In genomic region chr1:225845633-225846259, GRCh38 we compare ENCODE assay signal across 8 cellular contexts. TPM values are rescaled to one million over a fixed set of nuclear protein-coding genes. Genes with fewer than 3 reads are reported as not detected.
DNase-seq lines count a peak whose midpoint lies in the region; ATAC-seq and TF ChIP-seq lines count a peak whose summit lies in the region.

No MANE protein-coding gene starts in this region.

- H3K27me3 ChIP-seq in HAP-1 (ENCODE audit: low read depth) = no peaks in the 10 kb centered on the region
- no peaks in the 10 kb centered on the region for H3K27me3 ChIP-seq in NT2/D1 (ENCODE audit: insufficient read depth, insufficient read length)
- H3K27me3 ChIP-seq in heart left ventricle = no peaks in the 10 kb centered on the region
- no peaks in the 10 kb centered on the region for H3K27me3 ChIP-seq in prostate gland (replicated peaks; ENCODE audit: insufficient read depth)

- ATAC-seq in heart left ventricle (peak; percentile 66 to 83 (median 82)), HG03354 (IDR thresholded peaks at IDR 0.05; ENCODE audit: poor library complexity, severe bottlenecking, unreplicated experiment) (no peak), natural killer cell (no peak)

- peaks cover 12% of the 10 kb centered on the region for H3K36me3 ChIP-seq in HAP-1 (replicated peaks)
- peaks cover 76% of the 10 kb centered on the region for H3K36me3 ChIP-seq in NT2/D1 (ENCODE audit: insufficient read depth, insufficient read length, low read length)
- H3K36me3 ChIP-seq in heart left ventricle = peaks cover 0 to 87% (median 71%) of the 10 kb centered on the region in 9 donors
- H3K36me3 ChIP-seq in prostate gland = peaks cover 6 to 7% of the 10 kb centered on the region in 2 donors

- peak overlapping the region; percentile 11 for H3K9ac ChIP-seq in NT2/D1 (ENCODE audit: insufficient read length, low read depth)

- H3K4me3 ChIP-seq in HAP-1 (no peak overlapping the region), NT2/D1 (ENCODE audit: insufficient read length, low read depth) (no peak overlapping the region), heart left ventricle (no peak overlapping the region), prostate gland (no peak overlapping the region)

- H3K4me1 Mint-ChIP-seq in CD14-positive monocyte (peaks cover 24% of the 10 kb centered on the region), natural killer cell (peaks cover 28 to 51% of the 10 kb centered on the region in 2 donors)
- H3K4me1 Mint-ChIP-seq in activated naive CD8-positive, alpha-beta T cell treated with anti-CD3 and anti-CD28 coated beads for 36 hours = peaks cover 43% of the 10 kb centered on the region

- H3K9me3 Mint-ChIP-seq in CD14-positive monocyte (no peaks in the 10 kb centered on the region), natural killer cell (no peaks in the 10 kb centered on the region)
- H3K9me3 Mint-ChIP-seq in activated naive CD8-positive, alpha-beta T cell treated with anti-CD3 and anti-CD28 coated beads for 36 hours = peaks cover under 1% of the 10 kb centered on the region

- peak overlapping the region in 6 of 12 donors; percentile 6 to 71 (median 17) for H3K27ac ChIP-seq in heart left ventricle
- H3K27ac ChIP-seq in prostate gland = peak overlapping the region in 1 of 2 donors; percentile 36

- TF ChIP-seq POLR2A in heart left ventricle (IDR thresholded peaks at IDR 0.05) = no peak
- no peak for TF ChIP-seq POLR2A in prostate gland (IDR thresholded peaks at IDR 0.05)

- H3K36me3 Mint-ChIP-seq in CD14-positive monocyte (peaks cover 36 to 65% of the 10 kb centered on the region in 2 donors), natural killer cell (no peaks in the 10 kb centered on the region)
- peaks cover 25% of the 10 kb centered on the region for H3K36me3 Mint-ChIP-seq in activated naive CD8-positive, alpha-beta T cell treated with anti-CD3 and anti-CD28 coated beads for 36 hours

- H3K9me3 ChIP-seq in HAP-1 (no peaks in the 10 kb centered on the region), NT2/D1 (ENCODE audit: insufficient read depth, low read length) (peaks cover 14% of the 10 kb centered on the region; the same call in 1 of the 2 replicates), heart left ventricle (no peaks in the 10 kb centered on the region), prostate gland (no peaks in the 10 kb centered on the region)

- TF ChIP-seq CTCF in CD14-positive monocyte (IDR thresholded peaks at IDR 0.05) = peak; percentile 20
- TF ChIP-seq CTCF in heart left ventricle (IDR thresholded peaks at IDR 0.05) = peak; percentile 56 to 87 (median 74)
- TF ChIP-seq CTCF in prostate gland (IDR thresholded peaks at IDR 0.05) = peak; percentile 67 to 90 (median 83)
- TF ChIP-seq CTCF in natural killer cell (IDR thresholded peaks at IDR 0.05) = no peak

- no peak overlapping the region for H3K4me3 Mint-ChIP-seq in CD14-positive monocyte
- no peak overlapping the region for H3K4me3 Mint-ChIP-seq in activated naive CD8-positive, alpha-beta T cell treated with anti-CD3 and anti-CD28 coated beads for 36 hours
- H3K4me3 Mint-ChIP-seq in natural killer cell = no peak overlapping the region

- in situ Hi-C loops in HAP-1 (cut with MboI; ENCODE audit: low sequenced_read_pairs) = no loop called here

- intact Hi-C loops in CD14-positive monocyte (cut with micrococcal nuclease) (no loop called here), heart left ventricle (cut with DNase I) (loop anchor here in 9 of 10 donors (2.0 to 10.0 kb wide), 8 partner anchors 33 to 371 kb away; partner anchors contain the start of genes SRP9 (in 5 of the 9) and EPHX1 (in 4 of the 9)), prostate gland (cut with DNase I) (loop anchor here (2.0 to 10.0 kb wide), 5 partner anchors 33 to 365 kb away; partner anchors contain the start of gene EPHX1), natural killer cell (cut with micrococcal nuclease) (loop anchor here (10.0 kb wide), 1 partner anchor 129 kb away; no protein-coding TSS in a partner anchor)

- H3K27ac Mint-ChIP-seq in CD14-positive monocyte = peak overlapping the region in 2 of 7 donors; percentile 42 to 50
- peak overlapping the region; percentile 48 for H3K27ac Mint-ChIP-seq in activated naive CD8-positive, alpha-beta T cell treated with anti-CD3 and anti-CD28 coated beads for 36 hours
- peak overlapping the region in 1 of 2 donors; percentile 95 for H3K27ac Mint-ChIP-seq in natural killer cell

- WGBS in heart left ventricle, 4 donors = 53 to 66% (median 59%) methylated on average over 5 to 11 of the region's 11 CpGs; no CpG with 5 or more reads in 1 of the 4 donors
- WGBS in prostate gland = 40% methylated on average over 9 of the region's 11 CpGs

- H3K27me3 Mint-ChIP-seq in CD14-positive monocyte (ENCODE audit: low read depth in 3 of 3) (peaks cover 0 to 2% (median 0%) of the 10 kb centered on the region in 3 donors), natural killer cell (ENCODE audit: low read depth in 2 of 2) (no peaks in the 10 kb centered on the region)
- H3K27me3 Mint-ChIP-seq in activated naive CD8-positive, alpha-beta T cell treated with anti-CD3 and anti-CD28 coated beads for 36 hours = no peaks in the 10 kb centered on the region

- H3K4me1 ChIP-seq in HAP-1 (no peaks in the 10 kb centered on the region), NT2/D1 (ENCODE audit: insufficient read depth, insufficient read length) (peaks cover 19% of the 10 kb centered on the region), heart left ventricle (peaks cover 0 to 30% (median 16%) of the 10 kb centered on the region in 12 donors), prostate gland (replicated peaks) (no peaks in the 10 kb centered on the region)

- DNase-seq in CD14-positive monocyte (ENCODE audit: low spot score) (no peak), HAP-1 (ENCODE audit: low spot score in 2 of 2) (peak; percentile 63 to 85), NT2/D1 (ENCODE audit: low read depth, low spot score) (peak; percentile 93), heart left ventricle (peak; percentile 77 to 87 (median 82)), prostate gland (ENCODE audit: low spot score) (peak; percentile 82), natural killer cell (no peak)
- peak; percentile 49 for DNase-seq in activated naive CD8-positive, alpha-beta T cell treated with anti-CD3 and anti-CD28 coated beads for 36 hours

RNA-seq across cellular contexts. Expression of gene EPHX1, which starts 35.8 kb away (rescaled TPM):
- polyA plus RNA-seq in CD14-positive monocyte (1 to 10 TPM; 4.6 to 7.4 TPM), heart left ventricle (10 to 100 TPM; 22.2 to 36.1 TPM)
- total RNA-seq in activated naive CD8-positive, alpha-beta T cell treated with anti-CD3 and anti-CD28 coated beads for 36 hours = 1 to 10 TPM; 2.7 to 4.3 TPM
- total RNA-seq in heart left ventricle (10 to 100 TPM; 29.0 to 96.8 (median 47.0) TPM), prostate gland (100 to 1,000 TPM; 151 to 232 TPM), natural killer cell (1 to 10 TPM; 1.1 to 2.3 (median 1.5) TPM)

RNA-seq across cellular contexts. Expression of gene TMEM63A, which starts 36.4 kb away (rescaled TPM):
- polyA plus RNA-seq in CD14-positive monocyte (1 to 10 TPM; 3.0 to 5.8 TPM), heart left ventricle (10 to 100 TPM; 13.7 to 37.3 TPM)
- 10 to 100 TPM; 29.5 to 33.0 TPM for total RNA-seq in activated naive CD8-positive, alpha-beta T cell treated with anti-CD3 and anti-CD28 coated beads for 36 hours
- total RNA-seq in heart left ventricle (10 to 100 TPM; 14.4 to 42.7 (median 25.3) TPM), prostate gland (100 to 1,000 TPM; 141 to 192 TPM), natural killer cell (100 to 1,000 TPM; 101 to 166 (median 113) TPM)

RNA-seq across cellular contexts. Expression of gene LEFTY1, which starts 43.2 kb away (rescaled TPM):
- not detected for polyA plus RNA-seq in CD14-positive monocyte
- total RNA-seq in activated naive CD8-positive, alpha-beta T cell treated with anti-CD3 and anti-CD28 coated beads for 36 hours = under 1 TPM in 1 of 2 experiments, not detected in 1; 0.39 TPM
- under 1 TPM in 4 of 9 donors, not detected in 5; 0.19 to 0.77 (median 0.30) TPM for total RNA-seq in heart left ventricle
- under 1 TPM in 1 of 2 donors, not detected in 1; 0.65 TPM for polyA plus RNA-seq in heart left ventricle
- total RNA-seq in prostate gland = 1 to 10 TPM; 1.7 to 2.0 TPM
- total RNA-seq in natural killer cell = not detected

Comparison
In these comparisons a context has a peak if more than half of its experiments do, and no peak if none do; other contexts are left out.
1. DNase-seq: peak in HAP-1 (2 of 2), NT2/D1 (single experiment), activated naive CD8-positive, alpha-beta T cell treated with anti-CD3 and anti-CD28 coated beads for 36 hours (single experiment), heart left ventricle (5 of 5) and prostate gland (single experiment); none in CD14-positive monocyte (single experiment) and natural killer cell (single experiment).
2. ATAC-seq: peak in heart left ventricle (4 of 4); none in HG03354 (single experiment) and natural killer cell (0 of 3).
3. RNA of gene EPHX1, which starts 35.8 kb away (total RNA-seq): 151 to 232 TPM in prostate gland and 29.0 to 96.8 TPM in heart left ventricle; 2.7 to 4.3 TPM in activated naive CD8-positive, alpha-beta T cell treated with anti-CD3 and anti-CD28 coated beads for 36 hours and 1.1 to 2.3 TPM in natural killer cell; every median in the first group is over 4 times any median in the second.
4. intact Hi-C loops: an anchor here in heart left ventricle (2.0 to 10.0 kb wide), prostate gland (2.0 to 10.0 kb wide) and natural killer cell (10.0 kb wide); none called in CD14-positive monocyte.